Comparison of ENCODE assay signal across 1 cellular context in genomic region chr1:1106510-1107221, GRCh38.
TF ChIP-seq lines count a peak whose summit lies in the region.

No MANE protein-coding gene starts in this region.

TF ChIP-seq in K562, 482 proteins besides CTCF, POLR2A, EP300 and RAD21 (continued from another document):
- TF ChIP-seq SFPQ (IDR thresholded peaks at IDR 0.05; ENCODE audit: low read depth, low read length) (no peak), KLF6 (CRISPR knock-in tag; IDR thresholded peaks at IDR 0.05; ENCODE audit: borderline replicate concordance) (0 out of 2 replicates have a peak, but pooled peaks have one; percentile 7), KDM1A (IDR thresholded peaks at IDR 0.05) (no peak), ELK3 (CRISPR knock-in tag; IDR thresholded peaks at IDR 0.05) (no peak), CBX1 (IDR thresholded peaks at IDR 0.05; ENCODE audit: low read depth) (peak; percentile 82; the same call in 1 of the 2 replicates), HLTF (IDR thresholded peaks at IDR 0.05) (peak; percentile 98), MXD1 (CRISPR knock-in tag; IDR thresholded peaks at IDR 0.05; ENCODE audit: borderline replicate concordance, poor library complexity, severe bottlenecking) (no peak), SPI1 (IDR thresholded peaks at IDR 0.05; ENCODE audit: borderline replicate concordance, low read depth, low read length) (no peak), CBX3 (IDR thresholded peaks at IDR 0.05; ENCODE audit: borderline replicate concordance in 1 of 2, low read length in 2 of 2) (0 out of 3 replicates have a peak, but pooled peaks of 1 of the 2 experiments have one; percentile 30), ZNF583 (CRISPR knock-in tag; IDR thresholded peaks at IDR 0.05) (no peak), COPS2 (conservative IDR thresholded peaks at IDR 0.05) (no peak), TBL1XR1 (IDR thresholded peaks at IDR 0.05; ENCODE audit: low read length in 2 of 2) (no peak), ADNP (tag; IDR thresholded peaks at IDR 0.05) (no peak), TRIM28 (IDR thresholded peaks at IDR 0.05) (peak; percentile 83; the same call in 1 of the 2 replicates), ZNF174 (CRISPR knock-in tag; IDR thresholded peaks at IDR 0.05) (no peak), POLR2B (IDR thresholded peaks at IDR 0.05; ENCODE audit: low read depth, partially characterized antibody) (no peak), FOXJ2 (tag; IDR thresholded peaks at IDR 0.05) (no peak), CBX5 (IDR thresholded peaks at IDR 0.05; ENCODE audit: borderline replicate concordance, low read depth) (peak; percentile 84; the same call in 1 of the 2 replicates), ARID4B (CRISPR knock-in tag; IDR thresholded peaks at IDR 0.05) (no peak), TGIF2 (CRISPR knock-in tag; IDR thresholded peaks at IDR 0.05) (peak; percentile 44; the same call in 1 of the 2 replicates)
TF ChIP-seq in K562: peak in this region for 7.
